ENCODE assay signal across 8 cellular contexts in genomic region chr16:2874584-2875362, GRCh38. TPM values are rescaled to one million over a fixed set of nuclear protein-coding genes. Genes with fewer than 3 reads are reported as not detected.
DNase-seq lines count a peak whose midpoint lies in the region; ATAC-seq and TF ChIP-seq lines count a peak whose summit lies in the region.

No MANE protein-coding gene starts in this region.

- CTCF ChIA-PET in activated CD4-positive, alpha-beta T cell treated with anti-CD3 and anti-CD28 coated beads, Interleukin-2, amount 10 ng/mL, durations not matched to agents 7 days and 5 days (lab: Charles Lee): interaction anchor here (0.6 to 1.8 kb wide), 9 partner anchors 8 to 154 kb away, joined by 3 to 5 read pairs (median 3); partner anchors contain the start of gene FLYWCH2

- H3K27me3 ChIP-seq in lung (ENCODE audit: control insufficient read depth, insufficient read depth): no peaks in the 10 kb centered on the region

- no peak overlapping the region for H3K27ac ChIP-seq in lung (ENCODE audit: low read depth in 1 of 2, low read length in 1 of 2)

- no peak overlapping the region for H3K4me3 Mint-ChIP-seq in activated CD4-positive, alpha-beta T cell treated with anti-CD3 and anti-CD28 coated beads, Interleukin-2, amount 10 ng/mL, durations not matched to agents 7 days and 5 days

- H3K36me3 ChIP-seq in lung (ENCODE audit: control insufficient read depth in 2 of 2, insufficient read depth in 2 of 2, low read length in 2 of 2): no peaks in the 10 kb centered on the region

- H3K36me3 Mint-ChIP-seq in activated CD4-positive, alpha-beta T cell treated with anti-CD3 and anti-CD28 coated beads, Interleukin-2, amount 10 ng/mL, durations not matched to agents 7 days and 5 days (ENCODE audit: low read depth): no peaks in the 10 kb centered on the region

- peak; percentile 96 for TF ChIP-seq CTCF in GM12865 (IDR thresholded peaks at IDR 0.05; ENCODE audit: insufficient read depth, low read depth, low read length, missing control alignments)
- TF ChIP-seq CTCF in lung (IDR thresholded peaks at IDR 0.05; ENCODE audit: control extremely low read depth, extremely low read depth): peak; percentile 97

- no peaks in the 10 kb centered on the region for H3K4me1 ChIP-seq in lung (ENCODE audit: control insufficient read depth in 2 of 2, insufficient read depth in 2 of 2, low read length in 2 of 2)

- H3K9me3 ChIP-seq in lung (ENCODE audit: control insufficient read depth in 2 of 2, insufficient read depth in 1 of 2, low read length in 1 of 2): no peaks in the 10 kb centered on the region

- no peaks in the 10 kb centered on the region for H3K9me3 Mint-ChIP-seq in activated CD4-positive, alpha-beta T cell treated with anti-CD3 and anti-CD28 coated beads, Interleukin-2, amount 10 ng/mL, durations not matched to agents 7 days and 5 days

- DNase-seq in GM12865 (ENCODE audit: low read depth) (peak; percentile 88), NCI-H748 (lab: John Stamatoyannopoulos, UW; ENCODE audit: unreplicated experiment) (peak; percentile 50), dermis microvascular lymphatic vessel endothelial cell (ENCODE audit: low read depth in 2 of 2) (peak; percentile 32 to 81), lung (ENCODE audit: low spot score) (peak; percentile 79), OCI-M2 (lab: John Stamatoyannopoulos, UW; ENCODE audit: unreplicated experiment) (no peak)
- DNase-seq in activated CD4-positive, alpha-beta T cell treated with anti-CD3 and anti-CD28 coated beads, Interleukin-2, amount 10 ng/mL, durations not matched to agents 7 days and 5 days: peak; percentile 69
- DNase-seq in stimulated activated CD8-positive, alpha-beta memory T cell treated with anti-CD3 and anti-CD28 coated beads, Interleukin-15, amount 100 ng/mL, for 1 hour (ENCODE audit: low read depth): peak; percentile 27

- H3K27ac Mint-ChIP-seq in activated CD4-positive, alpha-beta T cell treated with anti-CD3 and anti-CD28 coated beads, Interleukin-2, amount 10 ng/mL, durations not matched to agents 7 days and 5 days: peak overlapping the region; percentile 31

- peaks cover 10% of the 10 kb centered on the region for H3K4me1 Mint-ChIP-seq in activated CD4-positive, alpha-beta T cell treated with anti-CD3 and anti-CD28 coated beads, Interleukin-2, amount 10 ng/mL, durations not matched to agents 7 days and 5 days

- WGBS in lung, 2 donors: 25 to 29% methylated on average over 35 of the region's 35 CpGs

- H3K4me3 ChIP-seq in GM12865 (ENCODE audit: low read depth, low read length): no peak overlapping the region
- no peak overlapping the region for H3K4me3 ChIP-seq in lung

- POLR2A ChIA-PET in activated CD4-positive, alpha-beta T cell treated with anti-CD3 and anti-CD28 coated beads, Interleukin-2, amount 10 ng/mL, durations not matched to agents 7 days and 5 days (lab: Charles Lee): no interaction called here

- peaks cover 7% of the 10 kb centered on the region for H3K27me3 Mint-ChIP-seq in activated CD4-positive, alpha-beta T cell treated with anti-CD3 and anti-CD28 coated beads, Interleukin-2, amount 10 ng/mL, durations not matched to agents 7 days and 5 days

- ATAC-seq in HG03196 (IDR thresholded peaks at IDR 0.05; ENCODE audit: unreplicated experiment) (peak; percentile 67), lung (ENCODE audit: insufficient read depth, low FRiP score) (peak; percentile 99)

RNA-seq across cellular contexts. Expression of gene FLYWCH2, which starts 8.2 kb away (rescaled TPM):
- 10 to 100 TPM; 16.8 to 21.0 TPM for total RNA-seq in activated CD4-positive, alpha-beta T cell treated with anti-CD3 and anti-CD28 coated beads, Interleukin-2, amount 10 ng/mL, durations not matched to agents 7 days and 5 days
- total RNA-seq in dermis microvascular lymphatic vessel endothelial cell (31.5 and 33.1 TPM in 2 replicates), lung (10 to 100 TPM; 26.7 to 38.0 TPM)
- 10 to 100 TPM; 40.4 to 40.6 TPM for polyA plus RNA-seq in lung

RNA-seq across cellular contexts. Expression of gene PRSS22, which starts 16.8 kb away (rescaled TPM):
- total RNA-seq in activated CD4-positive, alpha-beta T cell treated with anti-CD3 and anti-CD28 coated beads, Interleukin-2, amount 10 ng/mL, durations not matched to agents 7 days and 5 days: not detected
- total RNA-seq in dermis microvascular lymphatic vessel endothelial cell (not detected in 2 replicates), lung (10 to 100 TPM; 11.5 to 34.1 TPM)
- 10 to 100 TPM; 27.3 to 30.1 TPM for polyA plus RNA-seq in lung

RNA-seq across cellular contexts. Expression of gene FLYWCH1, which starts 37.0 kb away (rescaled TPM):
- total RNA-seq in activated CD4-positive, alpha-beta T cell treated with anti-CD3 and anti-CD28 coated beads, Interleukin-2, amount 10 ng/mL, durations not matched to agents 7 days and 5 days: 10 to 100 TPM; 46.8 to 52.7 TPM
- total RNA-seq in dermis microvascular lymphatic vessel endothelial cell: 19.0 and 26.6 TPM in 2 replicates
- total RNA-seq in lung: 10 to 100 TPM; 15.0 to 34.3 TPM
- polyA plus RNA-seq in lung: 10 to 100 TPM; 13.3 to 27.7 TPM

RNA-seq across cellular contexts. Expression of gene ZG16B, which starts 44.7 kb away (rescaled TPM):
- total RNA-seq in activated CD4-positive, alpha-beta T cell treated with anti-CD3 and anti-CD28 coated beads, Interleukin-2, amount 10 ng/mL, durations not matched to agents 7 days and 5 days: 1 to 10 TPM; 2.3 to 3.1 TPM
- total RNA-seq in dermis microvascular lymphatic vessel endothelial cell (0.13 TPM in 1 of 2 replicates, not detected in the other), lung (1 to 10 TPM; 4.7 to 6.1 TPM)
- 1 to 10 TPM; 2.1 to 3.9 TPM for polyA plus RNA-seq in lung

RNA-seq across cellular contexts. Expression of gene PRSS21, which starts 57.7 kb away (rescaled TPM):
- total RNA-seq in activated CD4-positive, alpha-beta T cell treated with anti-CD3 and anti-CD28 coated beads, Interleukin-2, amount 10 ng/mL, durations not matched to agents 7 days and 5 days: under 1 TPM; 0.27 to 0.67 TPM
- total RNA-seq in dermis microvascular lymphatic vessel endothelial cell (0.89 and 1.8 TPM in 2 replicates), lung (1 to 10 TPM in 1 of 2 donors, not detected in 1; 7.9 TPM)
- polyA plus RNA-seq in lung: 1 to 10 TPM in 1 of 2 donors, under 1 TPM in 1; 0.77 to 4.2 TPM

Comparison
In these comparisons a context has a peak if more than half of its experiments do, and no peak if none do; other contexts are left out.
1. RNA of gene PRSS22, which starts 16.8 kb away (total RNA-seq): 11.5 to 34.1 TPM in lung; not detected in activated CD4-positive, alpha-beta T cell treated with anti-CD3 and anti-CD28 coated beads, Interleukin-2, amount 10 ng/mL, durations not matched to agents 7 days and 5 days and not detected in dermis microvascular lymphatic vessel endothelial cell; every median in the first group is over 10 times any median in the second.